1 cellular context compared by ENCODE assay signal in the genomic region with DNA sequence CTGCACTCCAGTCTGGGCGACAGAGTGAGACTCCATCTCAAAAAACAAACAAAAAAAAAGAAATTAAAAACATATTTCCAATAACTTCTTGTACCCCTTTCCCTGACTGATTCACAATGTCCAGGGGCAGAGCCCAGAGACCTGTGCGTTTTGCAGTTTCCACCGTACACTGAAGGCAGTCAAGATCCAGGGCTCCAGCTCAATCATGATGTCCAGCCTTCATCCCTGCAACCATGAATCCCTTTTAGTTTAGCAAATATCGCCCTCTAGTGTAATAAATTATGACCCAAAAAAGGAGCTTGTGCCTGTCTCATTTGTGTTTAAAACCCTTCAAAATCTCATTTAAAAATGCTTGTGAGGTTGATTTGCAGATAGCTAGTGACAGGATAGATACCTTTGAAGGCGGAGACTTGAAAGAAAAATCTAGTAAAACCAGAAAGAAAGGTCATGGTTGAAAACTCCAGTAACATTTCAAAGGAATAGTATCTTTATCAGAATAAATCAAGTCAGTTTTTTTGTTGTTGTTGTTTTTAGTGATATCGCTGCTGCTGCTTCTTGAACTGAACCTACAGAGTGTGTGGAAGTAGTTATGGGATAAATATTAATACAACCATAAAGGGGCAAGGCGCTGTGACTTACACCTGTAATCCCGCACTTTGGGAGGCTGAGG.
TF ChIP-seq lines count a peak whose summit lies in the region.

No MANE protein-coding gene starts in this region.

TF ChIP-seq in HepG2, 621 proteins besides CTCF, POLR2A, EP300 and RAD21 (continued from another document):
- TF ChIP-seq, protein P1, sequence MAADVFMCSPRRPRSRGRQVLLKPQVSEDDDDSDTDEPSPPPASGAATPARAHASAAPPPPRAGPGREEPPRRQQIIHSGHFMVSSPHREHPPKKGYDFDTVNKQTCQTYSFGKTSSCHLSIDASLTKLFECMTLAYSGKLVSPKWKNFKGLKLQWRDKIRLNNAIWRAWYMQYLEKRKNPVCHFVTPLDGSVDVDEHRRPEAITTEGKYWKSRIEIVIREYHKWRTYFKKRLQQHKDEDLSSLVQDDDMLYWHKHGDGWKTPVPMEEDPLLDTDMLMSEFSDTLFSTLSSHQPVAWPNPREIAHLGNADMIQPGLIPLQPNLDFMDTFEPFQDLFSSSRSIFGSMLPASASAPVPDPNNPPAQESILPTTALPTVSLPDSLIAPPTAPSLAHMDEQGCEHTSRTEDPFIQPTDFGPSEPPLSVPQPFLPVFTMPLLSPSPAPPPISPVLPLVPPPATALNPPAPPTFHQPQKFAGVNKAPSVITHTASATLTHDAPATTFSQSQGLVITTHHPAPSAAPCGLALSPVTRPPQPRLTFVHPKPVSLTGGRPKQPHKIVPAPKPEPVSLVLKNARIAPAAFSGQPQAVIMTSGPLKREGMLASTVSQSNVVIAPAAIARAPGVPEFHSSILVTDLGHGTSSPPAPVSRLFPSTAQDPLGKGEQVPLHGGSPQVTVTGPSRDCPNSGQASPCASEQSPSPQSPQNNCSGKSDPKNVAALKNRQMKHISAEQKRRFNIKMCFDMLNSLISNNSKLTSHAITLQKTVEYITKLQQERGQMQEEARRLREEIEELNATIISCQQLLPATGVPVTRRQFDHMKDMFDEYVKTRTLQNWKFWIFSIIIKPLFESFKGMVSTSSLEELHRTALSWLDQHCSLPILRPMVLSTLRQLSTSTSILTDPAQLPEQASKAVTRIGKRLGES (CRISPR knock-in tag; IDR thresholded peaks at IDR 0.05; ENCODE audit: borderline replicate concordance) = no peak
- TF ChIP-seq, protein P2, sequence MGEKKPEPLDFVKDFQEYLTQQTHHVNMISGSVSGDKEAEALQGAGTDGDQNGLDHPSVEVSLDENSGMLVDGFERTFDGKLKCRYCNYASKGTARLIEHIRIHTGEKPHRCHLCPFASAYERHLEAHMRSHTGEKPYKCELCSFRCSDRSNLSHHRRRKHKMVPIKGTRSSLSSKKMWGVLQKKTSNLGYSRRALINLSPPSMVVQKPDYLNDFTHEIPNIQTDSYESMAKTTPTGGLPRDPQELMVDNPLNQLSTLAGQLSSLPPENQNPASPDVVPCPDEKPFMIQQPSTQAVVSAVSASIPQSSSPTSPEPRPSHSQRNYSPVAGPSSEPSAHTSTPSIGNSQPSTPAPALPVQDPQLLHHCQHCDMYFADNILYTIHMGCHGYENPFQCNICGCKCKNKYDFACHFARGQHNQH (CRISPR knock-in tag; IDR thresholded peaks at IDR 0.05) = no peak
- TF ChIP-seq STAG1 (CRISPR knock-in tag; IDR thresholded peaks at IDR 0.05) (peak; percentile 97), POLR2G (IDR thresholded peaks at IDR 0.05; ENCODE audit: low read depth, low read length) (no peak), ASH2L (IDR thresholded peaks at IDR 0.05; ENCODE audit: insufficient read length, low read depth, low read length) (no peak), ZNF780A (CRISPR knock-in tag; IDR thresholded peaks at IDR 0.05) (no peak), U2AF1 (optimal IDR thresholded peaks at IDR 0.05; ENCODE audit: low read depth, low read length) (no peak), ZNF260 (CRISPR knock-in tag; IDR thresholded peaks at IDR 0.05; ENCODE audit: borderline replicate concordance, low read depth) (no peak), ELF3 (CRISPR knock-in tag; IDR thresholded peaks at IDR 0.05) (no peak), ZNF180 (CRISPR knock-in tag; IDR thresholded peaks at IDR 0.05; ENCODE audit: borderline replicate concordance, low read depth) (no peak), NFKBIZ (CRISPR knock-in tag; IDR thresholded peaks at IDR 0.05) (no peak), KDM5A (IDR thresholded peaks at IDR 0.05; ENCODE audit: borderline replicate concordance, low read length) (peak; percentile 36; the same call in 1 of the 2 replicates), NR3C1 (CRISPR knock-in tag; IDR thresholded peaks at IDR 0.05) (no peak), RBM39 (IDR thresholded peaks at IDR 0.05; ENCODE audit: low read depth, low read length, poor library complexity, severe bottlenecking) (no peak), SRSF1 (optimal IDR thresholded peaks at IDR 0.05; ENCODE audit: low read depth, low read length) (no peak), TSC22D2 (CRISPR knock-in tag; IDR thresholded peaks at IDR 0.05; ENCODE audit: borderline replicate concordance) (no peak), NFE2 (CRISPR knock-in tag; IDR thresholded peaks at IDR 0.05) (no peak), NR1H2 (CRISPR knock-in tag; IDR thresholded peaks at IDR 0.05; ENCODE audit: borderline replicate concordance, low read depth) (no peak), NPAS2 (CRISPR knock-in tag; IDR thresholded peaks at IDR 0.05; ENCODE audit: borderline replicate concordance) (no peak), MAFG (CRISPR knock-in tag; IDR thresholded peaks at IDR 0.05) (no peak), RXRB (CRISPR knock-in tag; IDR thresholded peaks at IDR 0.05; ENCODE audit: borderline replicate concordance) (peak; percentile 20; the same call in 1 of the 2 replicates), KLF13 (CRISPR knock-in tag; IDR thresholded peaks at IDR 0.05) (no peak), REL (CRISPR knock-in tag; conservative IDR thresholded peaks at IDR 0.05) (no peak)
- TF ChIP-seq, protein P3, sequence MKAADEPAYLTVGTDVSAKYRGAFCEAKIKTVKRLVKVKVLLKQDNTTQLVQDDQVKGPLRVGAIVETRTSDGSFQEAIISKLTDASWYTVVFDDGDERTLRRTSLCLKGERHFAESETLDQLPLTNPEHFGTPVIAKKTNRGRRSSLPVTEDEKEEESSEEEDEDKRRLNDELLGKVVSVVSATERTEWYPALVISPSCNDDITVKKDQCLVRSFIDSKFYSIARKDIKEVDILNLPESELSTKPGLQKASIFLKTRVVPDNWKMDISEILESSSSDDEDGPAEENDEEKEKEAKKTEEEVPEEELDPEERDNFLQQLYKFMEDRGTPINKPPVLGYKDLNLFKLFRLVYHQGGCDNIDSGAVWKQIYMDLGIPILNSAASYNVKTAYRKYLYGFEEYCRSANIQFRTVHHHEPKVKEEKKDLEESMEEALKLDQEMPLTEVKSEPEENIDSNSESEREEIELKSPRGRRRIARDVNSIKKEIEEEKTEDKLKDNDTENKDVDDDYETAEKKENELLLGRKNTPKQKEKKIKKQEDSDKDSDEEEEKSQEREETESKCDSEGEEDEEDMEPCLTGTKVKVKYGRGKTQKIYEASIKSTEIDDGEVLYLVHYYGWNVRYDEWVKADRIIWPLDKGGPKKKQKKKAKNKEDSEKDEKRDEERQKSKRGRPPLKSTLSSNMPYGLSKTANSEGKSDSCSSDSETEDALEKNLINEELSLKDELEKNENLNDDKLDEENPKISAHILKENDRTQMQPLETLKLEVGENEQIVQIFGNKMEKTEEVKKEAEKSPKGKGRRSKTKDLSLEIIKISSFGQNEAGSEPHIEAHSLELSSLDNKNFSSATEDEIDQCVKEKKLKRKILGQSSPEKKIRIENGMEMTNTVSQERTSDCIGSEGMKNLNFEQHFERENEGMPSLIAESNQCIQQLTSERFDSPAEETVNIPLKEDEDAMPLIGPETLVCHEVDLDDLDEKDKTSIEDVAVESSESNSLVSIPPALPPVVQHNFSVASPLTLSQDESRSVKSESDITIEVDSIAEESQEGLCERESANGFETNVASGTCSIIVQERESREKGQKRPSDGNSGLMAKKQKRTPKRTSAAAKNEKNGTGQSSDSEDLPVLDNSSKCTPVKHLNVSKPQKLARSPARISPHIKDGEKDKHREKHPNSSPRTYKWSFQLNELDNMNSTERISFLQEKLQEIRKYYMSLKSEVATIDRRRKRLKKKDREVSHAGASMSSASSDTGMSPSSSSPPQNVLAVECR (CRISPR knock-in tag; IDR thresholded peaks at IDR 0.05; ENCODE audit: borderline replicate concordance) = no peak
- TF ChIP-seq, protein P4, sequence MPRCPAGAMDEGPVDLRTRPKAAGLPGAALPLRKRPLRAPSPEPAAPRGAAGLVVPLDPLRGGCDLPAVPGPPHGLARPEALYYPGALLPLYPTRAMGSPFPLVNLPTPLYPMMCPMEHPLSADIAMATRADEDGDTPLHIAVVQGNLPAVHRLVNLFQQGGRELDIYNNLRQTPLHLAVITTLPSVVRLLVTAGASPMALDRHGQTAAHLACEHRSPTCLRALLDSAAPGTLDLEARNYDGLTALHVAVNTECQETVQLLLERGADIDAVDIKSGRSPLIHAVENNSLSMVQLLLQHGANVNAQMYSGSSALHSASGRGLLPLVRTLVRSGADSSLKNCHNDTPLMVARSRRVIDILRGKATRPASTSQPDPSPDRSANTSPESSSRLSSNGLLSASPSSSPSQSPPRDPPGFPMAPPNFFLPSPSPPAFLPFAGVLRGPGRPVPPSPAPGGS (CRISPR knock-in tag; IDR thresholded peaks at IDR 0.05) = no peak
- TF ChIP-seq, protein P5, sequence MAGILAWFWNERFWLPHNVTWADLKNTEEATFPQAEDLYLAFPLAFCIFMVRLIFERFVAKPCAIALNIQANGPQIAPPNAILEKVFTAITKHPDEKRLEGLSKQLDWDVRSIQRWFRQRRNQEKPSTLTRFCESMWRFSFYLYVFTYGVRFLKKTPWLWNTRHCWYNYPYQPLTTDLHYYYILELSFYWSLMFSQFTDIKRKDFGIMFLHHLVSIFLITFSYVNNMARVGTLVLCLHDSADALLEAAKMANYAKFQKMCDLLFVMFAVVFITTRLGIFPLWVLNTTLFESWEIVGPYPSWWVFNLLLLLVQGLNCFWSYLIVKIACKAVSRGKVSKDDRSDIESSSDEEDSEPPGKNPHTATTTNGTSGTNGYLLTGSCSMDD (CRISPR knock-in tag; IDR thresholded peaks at IDR 0.05) = no peak
- TF ChIP-seq, protein P6, sequence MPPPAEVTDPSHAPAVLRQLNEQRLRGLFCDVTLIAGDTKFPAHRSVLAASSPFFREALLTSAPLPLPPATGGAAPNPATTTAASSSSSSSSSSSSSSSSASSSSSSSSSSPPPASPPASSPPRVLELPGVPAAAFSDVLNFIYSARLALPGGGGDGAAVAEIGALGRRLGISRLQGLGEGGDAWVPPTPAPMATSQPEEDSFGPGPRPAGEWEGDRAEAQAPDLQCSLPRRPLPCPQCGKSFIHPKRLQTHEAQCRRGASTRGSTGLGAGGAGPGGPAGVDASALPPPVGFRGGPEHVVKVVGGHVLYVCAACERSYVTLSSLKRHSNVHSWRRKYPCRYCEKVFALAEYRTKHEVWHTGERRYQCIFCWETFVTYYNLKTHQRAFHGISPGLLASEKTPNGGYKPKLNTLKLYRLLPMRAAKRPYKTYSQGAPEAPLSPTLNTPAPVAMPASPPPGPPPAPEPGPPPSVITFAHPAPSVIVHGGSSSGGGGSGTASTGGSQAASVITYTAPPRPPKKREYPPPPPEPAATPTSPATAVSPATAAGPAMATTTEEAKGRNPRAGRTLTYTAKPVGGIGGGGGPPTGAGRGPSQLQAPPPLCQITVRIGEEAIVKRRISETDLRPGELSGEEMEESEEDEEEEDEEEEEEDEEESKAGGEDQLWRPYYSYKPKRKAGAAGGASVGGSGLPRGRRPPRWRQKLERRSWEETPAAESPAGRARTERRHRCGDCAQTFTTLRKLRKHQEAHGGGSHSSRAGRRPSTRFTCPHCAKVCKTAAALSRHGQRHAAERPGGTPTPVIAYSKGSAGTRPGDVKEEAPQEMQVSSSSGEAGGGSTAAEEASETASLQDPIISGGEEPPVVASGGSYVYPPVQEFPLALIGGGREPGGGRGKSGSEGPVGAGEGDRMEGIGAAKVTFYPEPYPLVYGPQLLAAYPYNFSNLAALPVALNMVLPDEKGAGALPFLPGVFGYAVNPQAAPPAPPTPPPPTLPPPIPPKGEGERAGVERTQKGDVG (CRISPR knock-in tag; IDR thresholded peaks at IDR 0.05; ENCODE audit: borderline replicate concordance) = 0 out of 2 replicates have a peak, but pooled peaks have one; percentile 3
- TF ChIP-seq, protein P7, sequence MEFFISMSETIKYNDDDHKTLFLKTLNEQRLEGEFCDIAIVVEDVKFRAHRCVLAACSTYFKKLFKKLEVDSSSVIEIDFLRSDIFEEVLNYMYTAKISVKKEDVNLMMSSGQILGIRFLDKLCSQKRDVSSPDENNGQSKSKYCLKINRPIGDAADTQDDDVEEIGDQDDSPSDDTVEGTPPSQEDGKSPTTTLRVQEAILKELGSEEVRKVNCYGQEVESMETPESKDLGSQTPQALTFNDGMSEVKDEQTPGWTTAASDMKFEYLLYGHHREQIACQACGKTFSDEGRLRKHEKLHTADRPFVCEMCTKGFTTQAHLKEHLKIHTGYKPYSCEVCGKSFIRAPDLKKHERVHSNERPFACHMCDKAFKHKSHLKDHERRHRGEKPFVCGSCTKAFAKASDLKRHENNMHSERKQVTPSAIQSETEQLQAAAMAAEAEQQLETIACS (CRISPR knock-in tag; IDR thresholded peaks at IDR 0.05) = no peak
TF ChIP-seq in HepG2: peak in this region for 29.
